8 cellular contexts compared by ENCODE assay signal in the genomic region with DNA sequence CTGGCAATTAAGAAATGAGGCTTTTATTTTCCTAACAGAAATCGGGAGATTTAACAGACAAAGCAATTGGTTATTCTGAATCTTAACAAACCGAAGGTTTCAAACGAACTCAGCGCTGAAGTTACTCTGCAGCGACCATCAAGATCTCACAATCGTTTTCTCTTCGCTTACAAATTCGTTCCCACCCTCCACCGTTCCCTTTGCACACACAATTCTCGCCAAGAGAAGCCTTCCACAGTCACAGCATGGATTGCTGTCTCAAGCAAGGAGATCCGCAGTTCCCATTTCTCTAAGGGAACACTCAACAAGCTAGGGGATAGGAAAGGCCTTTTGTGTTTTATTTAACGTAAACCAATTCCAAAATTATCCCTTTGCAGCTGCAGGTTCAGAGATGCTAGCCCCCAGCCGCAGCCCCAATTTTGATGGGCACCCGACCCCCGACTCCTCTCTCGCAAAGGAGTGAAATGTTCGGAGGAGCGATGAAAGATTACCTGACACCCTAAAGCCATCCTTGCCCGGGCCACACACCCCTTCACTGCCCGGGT. TPM values are rescaled to one million over a fixed set of nuclear protein-coding genes. Genes with fewer than 3 reads are reported as not detected.
DNase-seq lines count a peak whose midpoint lies in the region; ATAC-seq and TF ChIP-seq lines count a peak whose summit lies in the region.

No MANE protein-coding gene starts in this region.

- H3K9me3 ChIP-seq in Panc1 (ENCODE audit: control insufficient read depth, insufficient read depth, low read depth, low read length) (no peaks in the 10 kb centered on the region), mucosa of stomach (ENCODE audit: control insufficient read depth, low read length) (no peaks in the 10 kb centered on the region)

- intact Hi-C loops in Panc1 (cut with micrococcal nuclease; ENCODE audit: unreplicated experiment): no loop called here

- H3K36me3 ChIP-seq in Panc1 (ENCODE audit: control insufficient read depth, insufficient read depth, low read length) (no peaks in the 10 kb centered on the region; the same call in 1 of the 2 replicates), mucosa of stomach (ENCODE audit: control insufficient read depth, insufficient read depth, low read length) (no peaks in the 10 kb centered on the region)

- in situ Hi-C loops in Panc1 (cut with HindIII; ENCODE audit: low pct_unique_long_range_greater_than_20kb, low sequenced_read_pairs): no loop called here

- CTCF ChIA-PET in Panc1 (lab: Charles Lee): interaction anchor here (1.5 kb wide), 1 partner anchor 12 kb away, joined by 7 read pairs; no protein-coding TSS in a partner anchor
- CTCF ChIA-PET in HEK293T (lab: Yijun Ruan, JAX): interaction anchor here (0.6 to 2.6 kb wide), 3 partner anchors 11 to 140 kb away, joined by 3 to 13 read pairs (median 3); no protein-coding TSS in a partner anchor

- H3K27ac Mint-ChIP-seq in effector memory CD8-positive, alpha-beta T cell: peak overlapping the region; percentile 95 to 97

- no TSS peak for BruUV-seq in Panc1 (replicated peaks; lab: Mats Ljungman, UMichigan)

- peak overlapping the region; percentile 86 for H3K9ac ChIP-seq in mucosa of stomach (ENCODE audit: low read length)

- H3K36me3 Mint-ChIP-seq in effector memory CD8-positive, alpha-beta T cell (ENCODE audit: insufficient read depth): peaks cover 11% of the 10 kb centered on the region

- DNase-seq in NCI-H1092 treated with DMSO at 0.1 percent for 48 hours (lab: John Stamatoyannopoulos, UW) (peak; percentile 41), NCI-H1092 (lab: John Stamatoyannopoulos, UW) (no peak), Panc1 (ENCODE audit: low read depth, low spot score) (no peak), HEK293T (ENCODE audit: extremely low spot score) (no peak), SK-N-DZ (ENCODE audit: low spot score) (no peak)
- no peak for DNase-seq in effector memory CD8-positive, alpha-beta T cell

- H3K4me1 ChIP-seq in Panc1 (ENCODE audit: control insufficient read depth, insufficient read depth, low read length) (peaks cover 29% of the 10 kb centered on the region), mucosa of stomach (ENCODE audit: control insufficient read depth, insufficient read depth, low read length) (peaks cover 15% of the 10 kb centered on the region)

- no peaks in the 10 kb centered on the region for H3K27me3 Mint-ChIP-seq in effector memory CD8-positive, alpha-beta T cell

- H3K27me3 ChIP-seq in Panc1 (ENCODE audit: control insufficient read depth, insufficient read depth, low read length) (no peaks in the 10 kb centered on the region), mucosa of stomach (ENCODE audit: control insufficient read depth, insufficient read depth, low read length) (no peaks in the 10 kb centered on the region)

- H3K27ac ChIP-seq in Panc1 (ENCODE audit: low read length): peak overlapping the region; percentile 85

- no peaks in the 10 kb centered on the region for H3K9me3 Mint-ChIP-seq in effector memory CD8-positive, alpha-beta T cell

- ATAC-seq in Panc1 (no peak), HG02588 (IDR thresholded peaks at IDR 0.05; ENCODE audit: unreplicated experiment) (no peak)
- no peak for ATAC-seq in effector memory CD8-positive, alpha-beta T cell (replicated peaks)

- POLR2A ChIA-PET in Panc1 (lab: Charles Lee) (interaction anchor here (0.6 kb wide), 1 partner anchor 24 kb away, joined by 3 read pairs; no protein-coding TSS in a partner anchor), HEK293T (lab: Yijun Ruan, JAX) (interaction anchor here (0.6 to 2.8 kb wide), 9 partner anchors 12 to 135 kb away, joined by 3 to 16 read pairs (median 3); partner anchors contain the start of gene SZRD1)

- H3K4me1 Mint-ChIP-seq in effector memory CD8-positive, alpha-beta T cell (ENCODE audit: low read depth in 2 of 2): peaks cover 22 to 23% of the 10 kb centered on the region in 2 donors

- TF ChIP-seq CTCF in Panc1 (IDR thresholded peaks at IDR 0.05): no peak

- peak overlapping the region; percentile 90 to 92 for H3K4me3 Mint-ChIP-seq in effector memory CD8-positive, alpha-beta T cell

- peak overlapping the region; percentile 75 for H3K4me3 ChIP-seq in Panc1 (ENCODE audit: low read depth in 2 of 2, low read length in 2 of 2)
- H3K4me3 ChIP-seq in mucosa of stomach (ENCODE audit: low read length): peak overlapping the region; percentile 91

TF ChIP-seq in HEK293T, 16 proteins besides CTCF, POLR2A, EP300 and RAD21:
- no peak for TF ChIP-seq FOXK2 (IDR thresholded peaks at IDR 0.05)
- no peak for TF ChIP-seq SP1 (IDR thresholded peaks at IDR 0.05)
- TF ChIP-seq BHLHE40 (IDR thresholded peaks at IDR 0.05; ENCODE audit: borderline replicate concordance): no peak
- no peak for TF ChIP-seq TARDBP (IDR thresholded peaks at IDR 0.05)
- no peak for TF ChIP-seq CTBP1 (IDR thresholded peaks at IDR 0.05; ENCODE audit: borderline replicate concordance)
- no peak for TF ChIP-seq FOXA1 (IDR thresholded peaks at IDR 0.05)
- TF ChIP-seq PKNOX1 (IDR thresholded peaks at IDR 0.05): no peak
- no peak for TF ChIP-seq FOXM1 (IDR thresholded peaks at IDR 0.05; ENCODE audit: borderline replicate concordance)
- TF ChIP-seq ARNT (IDR thresholded peaks at IDR 0.05): no peak
- no peak for TF ChIP-seq ELF4 (IDR thresholded peaks at IDR 0.05)
- no peak for TF ChIP-seq SUZ12 (IDR thresholded peaks at IDR 0.05)
- no peak for TF ChIP-seq L3MBTL2 (conservative IDR thresholded peaks at IDR 0.05)
- TF ChIP-seq LEF1 (IDR thresholded peaks at IDR 0.05; ENCODE audit: borderline replicate concordance): no peak
- no peak for TF ChIP-seq ZNF384 (IDR thresholded peaks at IDR 0.05)
- no peak for TF ChIP-seq HDGF (IDR thresholded peaks at IDR 0.05; ENCODE audit: borderline replicate concordance)

RNA-seq across cellular contexts. Expression of gene FBXO42, which starts 0.8 kb away (rescaled TPM):
- total RNA-seq in Panc1 (2021; ENCODE audit: unreplicated experiment): 25.7 TPM
- 14.2 TPM for polyA plus RNA-seq in Panc1 (2012; ENCODE audit: insufficient read length)
- 9.7 and 10.1 TPM in 2 replicates for polyA plus RNA-seq in SK-N-DZ (2014; cell fraction: cytosol; rRNA removed)
- 9.1 and 13.4 TPM in 2 replicates for polyA plus RNA-seq in SK-N-DZ (2014; cell fraction: nucleus; rRNA removed)

RNA-seq across cellular contexts. Expression of gene SZRD1, which starts 15.5 kb away (rescaled TPM):
- 175 TPM for total RNA-seq in Panc1 (2021; ENCODE audit: unreplicated experiment)
- 176 TPM for polyA plus RNA-seq in Panc1 (2012; ENCODE audit: insufficient read length)
- polyA plus RNA-seq in SK-N-DZ (2014; cell fraction: cytosol; rRNA removed): 42.6 and 43.0 TPM in 2 replicates
- polyA plus RNA-seq in SK-N-DZ (2014; cell fraction: nucleus; rRNA removed): 20.3 and 28.1 TPM in 2 replicates
